17 cellular contexts compared by ENCODE assay signal in the genomic region with DNA sequence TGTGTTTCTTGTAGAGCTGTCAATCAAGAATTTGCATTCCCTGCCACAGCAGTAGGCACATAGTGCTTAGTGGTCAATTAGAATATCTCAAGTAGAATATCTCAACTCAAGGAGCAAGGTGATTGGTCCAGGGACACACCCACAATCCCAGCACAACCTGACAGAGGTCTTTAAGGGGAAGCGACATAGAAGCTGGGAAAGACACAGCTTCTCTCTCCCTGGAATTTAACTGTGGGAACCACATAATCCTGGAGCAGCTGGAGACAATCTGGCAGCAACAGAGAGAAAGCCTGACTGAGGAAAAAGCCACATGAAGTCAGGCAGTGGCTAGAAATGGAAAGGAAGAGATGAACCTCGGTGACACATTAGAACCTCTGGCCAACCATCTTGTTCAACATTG.
DNase-seq lines count a peak whose midpoint lies in the region; ATAC-seq and TF ChIP-seq lines count a peak whose summit lies in the region.
"Had no signal": no experiment of that assay in that cellular context is flagged by ENCODE, and none has a peak within 500 bp of the region (broad histone marks: within the 10 kb centered on the region; RNA-seq: fewer than 3 reads in every experiment).

No MANE protein-coding gene starts in this region.

- no peaks in the 10 kb centered on the region for H3K27me3 ChIP-seq in WERI-Rb-1 (ENCODE audit: insufficient read depth, low read depth, severe bottlenecking)
- no peaks in the 10 kb centered on the region for H3K27me3 ChIP-seq in tibial nerve
- H3K27me3 ChIP-seq: BLaER1 treated with 17β-estradiol and CSF1 and Interleukin-3, amounts not matched to agents 10 nM and 100 nM had no signal

- no peak overlapping the region for H3K4me3 ChIP-seq in WERI-Rb-1 (ENCODE audit: low read depth, low read length)
- no peak overlapping the region for H3K4me3 ChIP-seq in tibial nerve
- H3K4me3 ChIP-seq: BLaER1 treated with 17β-estradiol and CSF1 and Interleukin-3, amounts not matched to agents 10 nM and 100 nM; GM23248 had no signal

- WGBS in tibial nerve, 2 donors = 89 to 94% methylated on average over 2 of the region's 2 CpGs

- peaks cover 5% of the 10 kb centered on the region for H3K9me3 ChIP-seq in WERI-Rb-1 (ENCODE audit: severe bottlenecking)
- H3K9me3 ChIP-seq in tibial nerve = peaks cover 0 to 2% (median 0%) of the 10 kb centered on the region in 4 donors

- H3K27ac ChIP-seq in WERI-Rb-1 = no peak overlapping the region
- H3K27ac ChIP-seq in tibial nerve = no peak overlapping the region
- H3K27ac ChIP-seq: BLaER1 treated with 17β-estradiol and CSF1 and Interleukin-3, amounts not matched to agents 10 nM and 100 nM; GM23248; HL-60 had no signal

- DNase-seq in D341Med (ENCODE audit: low spot score) = peak; percentile 20
- DNase-seq in LHCN-M2 (ENCODE audit: low read depth) = peak; percentile 21
- DNase-seq in WERI-Rb-1 = peak; percentile 27
- peak; percentile 64 for DNase-seq in myocyte (ENCODE audit: low read depth)
- no peak for DNase-seq in Right ventricle myocardium inferior (ENCODE audit: missing footprints)
- DNase-seq in tibial nerve (ENCODE audit: low spot score in 2 of 2) = no peak
- DNase-seq: 8988T; Calu3; CD8-positive, alpha-beta T cell; DMS79 treated with DMSO at 0.1 percent for 48 hours; GF-D8; GM23248; HCEC 1CT had no signal

- no peak for TF ChIP-seq POLR2A in tibial nerve (IDR thresholded peaks at IDR 0.05)

- no peak for TF ChIP-seq CTCF in WERI-Rb-1 (IDR thresholded peaks at IDR 0.05; ENCODE audit: low read depth, low read length)
- TF ChIP-seq CTCF in tibial nerve (IDR thresholded peaks at IDR 0.05) = no peak

- TF ChIP-seq EP300 in tibial nerve (IDR thresholded peaks at IDR 0.05) = no peak

- H3K4me1 ChIP-seq in tibial nerve = no peaks in the 10 kb centered on the region
- H3K4me1 ChIP-seq: BLaER1 treated with 17β-estradiol and CSF1 and Interleukin-3, amounts not matched to agents 10 nM and 100 nM had no signal

- intact Hi-C loops in Right ventricle myocardium inferior (cut with DNase I) = no loop called here

- ATAC-seq in Right ventricle myocardium inferior (no peak), HG02571 (IDR thresholded peaks at IDR 0.05; ENCODE audit: unreplicated experiment) (no peak), GM19395 (IDR thresholded peaks at IDR 0.05; ENCODE audit: unreplicated experiment) (no peak)
- ATAC-seq: CD8-positive, alpha-beta T cell had no signal

- H3K36me3 ChIP-seq in WERI-Rb-1 (no peaks in the 10 kb centered on the region), tibial nerve (no peaks in the 10 kb centered on the region)
- H3K36me3 ChIP-seq: BLaER1 treated with 17β-estradiol and CSF1 and Interleukin-3, amounts not matched to agents 10 nM and 100 nM had no signal

Comparison
In these comparisons a context has a peak if more than half of its experiments do, and no peak if none do; other contexts are left out.
1. DNase-seq: peak in D341Med (single experiment), LHCN-M2 (single experiment), WERI-Rb-1 (single experiment) and myocyte (single experiment); none in Right ventricle myocardium inferior (single experiment) and tibial nerve (0 of 2).